Comparison of ENCODE assay signal across 8 cellular contexts in the genomic region with DNA sequence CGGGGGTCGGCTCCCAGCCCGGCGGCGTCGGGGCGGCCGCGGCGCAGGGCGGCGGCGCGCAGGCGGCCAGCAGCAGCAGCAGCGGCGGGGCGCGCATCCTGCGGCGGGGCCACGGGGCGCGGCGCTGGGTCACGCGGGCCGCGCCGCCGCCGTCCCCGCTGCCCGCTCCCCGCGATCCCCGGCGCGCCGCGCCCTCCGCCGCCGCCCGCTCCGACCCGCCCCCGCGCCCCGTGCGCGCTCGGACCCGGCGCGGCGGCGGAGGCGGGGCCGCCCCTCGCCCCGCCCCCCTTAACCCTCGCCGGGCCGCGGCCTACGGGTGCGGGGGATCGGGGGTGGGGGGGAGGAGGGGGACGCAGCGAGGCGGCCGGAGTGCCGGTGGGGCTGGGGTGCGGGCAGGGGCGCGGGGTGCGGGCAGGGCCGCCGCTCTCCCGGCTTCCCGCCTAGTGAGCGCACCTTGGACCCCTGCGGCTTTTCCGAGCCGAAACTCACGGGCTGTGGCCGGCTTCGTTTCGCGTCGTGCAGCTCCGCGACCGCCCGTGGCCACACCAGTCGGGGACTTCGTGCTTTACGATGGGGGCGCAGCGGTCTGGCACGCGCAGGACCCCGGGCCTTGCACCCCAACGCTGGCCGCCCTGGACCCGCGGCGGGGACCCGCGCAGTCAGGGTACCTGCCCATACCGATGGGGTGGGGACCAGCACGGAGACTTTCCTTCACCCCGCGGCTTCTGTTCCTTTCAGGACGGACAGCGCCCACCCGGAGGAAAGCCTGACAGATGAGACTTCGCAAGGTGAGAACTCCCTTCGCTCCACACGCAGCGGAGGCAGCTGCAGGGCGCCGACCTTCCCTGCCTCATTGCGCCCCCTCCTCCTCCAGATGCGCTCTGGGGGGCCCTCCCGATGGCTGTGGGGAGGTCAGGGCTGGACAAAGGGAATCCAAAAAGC. TPM values are rescaled to one million over a fixed set of nuclear protein-coding genes. Genes with fewer than 3 reads are reported as not detected.
DNase-seq lines count a peak whose midpoint lies in the region; ATAC-seq and TF ChIP-seq lines count a peak whose summit lies in the region.

A gene (minus strand): TSS at position 217 of the 942 bp plus-strand sequence. CDS start 120 bp downstream, at position 97.

- no peaks in the 10 kb centered on the region for H3K27me3 ChIP-seq in GM06990 (replicated peaks; ENCODE audit: control insufficient read depth, insufficient read depth, low read length)
- peaks cover 7% of the 10 kb centered on the region for H3K27me3 ChIP-seq in prostate gland (replicated peaks; ENCODE audit: insufficient read depth)

- H3K27ac ChIP-seq in RWPE1 (peak within 1 kb of the TSS; percentile 61), prostate gland (no peak within 1 kb of the TSS)

- H3K4me1 ChIP-seq in prostate gland (replicated peaks), result no peaks in the 10 kb centered on the region

- H3K36me3 ChIP-seq in GM06990 (ENCODE audit: control insufficient read depth, insufficient read depth, low read length) (no peaks in the 10 kb centered on the region), prostate gland (no peaks in the 10 kb centered on the region)

- 1% methylated on average over 47 of the region's 127 CpGs for WGBS in prostate gland

- CTCF ChIA-PET in RWPE1 (lab: Yijun Ruan, JAX), result no interaction called here

- intact Hi-C loops in prostate gland (cut with DNase I), result no loop called here

- TF ChIP-seq POLR2A in prostate gland (IDR thresholded peaks at IDR 0.05), result no peak

- DNase-seq in GM06990 (ENCODE audit: extremely low read depth, insufficient read length), result no peak
- no peak for DNase-seq in RWPE1 (ENCODE audit: low spot score)
- DNase-seq in fibroblast of mammary gland (ENCODE audit: low read depth), result no peak
- no peak for DNase-seq in prostate gland (ENCODE audit: low spot score)
- DNase-seq in effector CD4-positive, alpha-beta T cell, result no peak
- no peak for DNase-seq in NCI-H2081 (lab: John Stamatoyannopoulos, UW)
- DNase-seq in NCI-H2196 (lab: John Stamatoyannopoulos, UW; ENCODE audit: unreplicated experiment), result no peak

- H3K4me3 ChIP-seq in GM06990 (replicated peaks; ENCODE audit: low read depth, low read length), result peak within 1 kb of the TSS; percentile 32
- peak within 1 kb of the TSS; percentile 2 for H3K4me3 ChIP-seq in fibroblast of mammary gland (ENCODE audit: control insufficient read depth, low read depth, low read length)
- peak within 1 kb of the TSS; percentile 14 to 30 for H3K4me3 ChIP-seq in prostate gland

- H3K9me3 ChIP-seq in prostate gland, result no peaks in the 10 kb centered on the region

- no peak for TF ChIP-seq CTCF in GM06990 (IDR thresholded peaks at IDR 0.05; ENCODE audit: insufficient read depth, low read length, poor library complexity, severe bottlenecking)
- no peak for TF ChIP-seq CTCF in RWPE1 (conservative IDR thresholded peaks at IDR 0.05; ENCODE audit: low read depth)
- no peak for TF ChIP-seq CTCF in fibroblast of mammary gland (conservative IDR thresholded peaks at IDR 0.05; ENCODE audit: control insufficient read depth, insufficient read depth, low read depth, low read length)
- no peak for TF ChIP-seq CTCF in prostate gland (IDR thresholded peaks at IDR 0.05)

- POLR2A ChIA-PET in RWPE1 (lab: Yijun Ruan, JAX; ENCODE audit: low non-redundant PET), result interaction anchor here (0.5 kb wide), 1 partner anchor 15 kb away, joined by 3 read pairs; no protein-coding TSS in a partner anchor

- ATAC-seq in GM21528 (IDR thresholded peaks at IDR 0.05; ENCODE audit: low FRiP score, unreplicated experiment), result no peak

RNA-seq across cellular contexts. Expression of the gene that starts here (rescaled TPM):
- total RNA-seq in prostate gland, result 10 to 100 TPM in 1 of 2 donors, 1 to 10 TPM in 1; 3.5 to 33.3 TPM
